In the genomic region with DNA sequence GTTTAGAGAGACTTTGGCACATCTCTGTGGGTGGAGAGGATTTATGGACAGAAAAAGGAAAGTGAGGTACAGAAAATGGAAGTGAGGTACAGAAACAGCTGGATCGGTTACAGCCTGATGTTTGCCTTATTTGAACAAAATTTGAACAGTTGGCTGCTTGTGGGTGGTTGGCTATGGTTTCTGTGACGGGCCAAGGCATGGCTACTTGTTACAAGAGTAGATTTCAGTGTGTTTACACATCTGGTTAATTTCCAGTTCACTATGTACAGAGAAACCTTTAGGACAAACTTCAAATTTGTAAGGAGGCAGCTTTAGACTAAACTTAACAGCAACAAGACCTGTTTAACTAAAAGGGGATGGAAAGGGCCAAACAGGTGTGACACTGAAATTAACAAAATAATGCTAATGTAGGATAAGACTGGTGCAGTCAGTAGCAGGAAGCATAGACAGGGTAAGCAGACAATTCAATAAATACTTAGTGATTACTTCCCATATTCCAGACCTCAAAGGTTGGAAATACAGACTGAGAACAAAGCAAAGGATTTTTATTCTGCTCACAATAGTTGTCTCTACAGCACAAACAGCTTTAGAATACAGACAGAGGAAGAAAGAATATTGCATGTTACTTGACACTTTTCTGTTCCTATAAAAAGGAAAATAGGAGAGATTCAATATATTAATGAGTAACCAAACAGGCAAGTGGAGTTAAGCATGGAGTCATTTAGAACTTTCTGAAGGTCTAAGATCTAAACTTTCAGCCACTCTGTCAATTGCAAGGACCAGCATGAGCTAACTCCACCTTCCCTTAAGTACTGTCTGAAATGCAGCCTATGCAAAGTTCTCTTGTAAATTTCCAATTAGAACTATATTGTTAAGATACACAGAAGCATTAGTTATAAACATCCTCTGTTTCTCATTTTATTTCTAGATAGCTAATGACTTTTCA, we compare ENCODE assay signal across 30 cellular contexts.
A peak's percentile ranks its signal among the peaks of the same experiment; 100 is the strongest.
DNase-seq lines count a peak whose midpoint lies in the region; ATAC-seq and TF ChIP-seq lines count a peak whose summit lies in the region.
"Had no signal": no experiment of that assay in that cellular context is flagged by ENCODE, and none has a peak within 500 bp of the region (broad histone marks: within the 10 kb centered on the region; RNA-seq: fewer than 3 reads in every experiment).

No MANE protein-coding gene starts in this region.

- peak; percentile 71 for ATAC-seq in body of pancreas
- ATAC-seq in HG02763 (IDR thresholded peaks at IDR 0.05; ENCODE audit: unreplicated experiment), result no peak
- ATAC-seq: CD8-positive, alpha-beta T cell; GM12878; HepG2; Right ventricle myocardium inferior; SK-N-SH treated with all-trans-retinoic acid at 6 μM for 48 hours had no signal

- TF ChIP-seq CTCF in body of pancreas (IDR thresholded peaks at IDR 0.05) (no peak), progenitor cell of endocrine pancreas (IDR thresholded peaks at IDR 0.05; ENCODE audit: unreplicated experiment) (no peak)

- H2AFZ ChIP-seq in neuronal stem cell (ENCODE audit: low read length), result no peak overlapping the region
- H2AFZ ChIP-seq: PC-9 had no signal

- no peaks in the 10 kb centered on the region for H3K27me3 ChIP-seq in HUES48 (ENCODE audit: control insufficient read depth, insufficient read depth, low read length)
- H3K27me3 ChIP-seq in body of pancreas, result no peaks in the 10 kb centered on the region
- no peaks in the 10 kb centered on the region for H3K27me3 ChIP-seq in iPS-20b (ENCODE audit: insufficient read depth, low read length)
- H3K27me3 ChIP-seq in stomach smooth muscle (ENCODE audit: control insufficient read depth in 1 of 2, insufficient read depth in 2 of 2, low read length in 2 of 2), result no peaks in the 10 kb centered on the region
- H3K27me3 ChIP-seq in neuronal stem cell (ENCODE audit: control insufficient read depth in 3 of 3, insufficient read depth in 3 of 3, low read depth in 1 of 3, low read length in 3 of 3), result no peaks in the 10 kb centered on the region
- H3K27me3 ChIP-seq: SJCRH30 had no signal

- H3K36me3 ChIP-seq in HUES48 (ENCODE audit: control insufficient read depth, insufficient read depth, low read length) (no peaks in the 10 kb centered on the region; the same call in 1 of the 2 replicates), body of pancreas (replicated peaks in 1 of 2; ENCODE audit: insufficient read depth in 1 of 2, low read depth in 2 of 2) (no peaks in the 10 kb centered on the region), iPS-20b (ENCODE audit: insufficient read depth, low read depth, low read length) (peaks cover 12% of the 10 kb centered on the region; the same call in 1 of the 2 replicates), stomach smooth muscle (ENCODE audit: control insufficient read depth in 2 of 2, insufficient read depth in 2 of 2, low read length in 2 of 2) (no peaks in the 10 kb centered on the region), neuronal stem cell (replicated peaks in 1 of 2; ENCODE audit: control insufficient read depth in 2 of 2, insufficient read depth in 2 of 2, low read length in 2 of 2) (no peaks in the 10 kb centered on the region)
- H3K36me3 ChIP-seq: SJCRH30 had no signal

- no peaks in the 10 kb centered on the region for H3K27me3 Mint-ChIP-seq in progenitor cell of endocrine pancreas

- no peak overlapping the region for H4K8ac ChIP-seq in neuronal stem cell (ENCODE audit: low read depth, low read length)

- H3K4ac ChIP-seq in neuronal stem cell (ENCODE audit: low read length), result no peak overlapping the region

- H2BK12ac ChIP-seq in neuronal stem cell (ENCODE audit: low read length), result no peak overlapping the region

- H3K27ac Mint-ChIP-seq in progenitor cell of endocrine pancreas, result no peak overlapping the region
- H3K27ac Mint-ChIP-seq: CD8-positive, alpha-beta T cell had no signal

- H3K9ac ChIP-seq in HUES48 (ENCODE audit: low read depth, low read length) (no peak overlapping the region), iPS-20b (ENCODE audit: low read depth, low read length) (peak overlapping the region; percentile 33; the same call in 1 of the 2 replicates), stomach smooth muscle (ENCODE audit: low read length in 2 of 2) (no peak overlapping the region), neuronal stem cell (ENCODE audit: low read depth, low read length, poor library complexity) (no peak overlapping the region)

- H2BK5ac ChIP-seq in neuronal stem cell (ENCODE audit: low read length), result no peak overlapping the region

- no peaks in the 10 kb centered on the region for H3K36me3 Mint-ChIP-seq in progenitor cell of endocrine pancreas (ENCODE audit: insufficient read depth)
- H3K36me3 Mint-ChIP-seq: CD8-positive, alpha-beta T cell had no signal

- DNase-seq in body of pancreas, result peak in 3 of 4 donors; percentile 17 to 58 (median 27)
- no peak for DNase-seq in cardiac septum (ENCODE audit: low spot score)
- no peak for DNase-seq in neuronal stem cell (ENCODE audit: low spot score)
- no peak for DNase-seq in progenitor cell of endocrine pancreas (ENCODE audit: low spot score, unreplicated experiment)
- DNase-seq: C1 segment of cervical spinal cord; Caco-2; CD8-positive, alpha-beta T cell; DMS 273 treated with DMSO at 0.1 percent for 48 hours; DMS79; EL; GDM1; H7; Karpas-422; NCI-H1105; NCI-H146; NCI-H1930; NCI-H2107; NCI-H526; NCI-H82; NK-92 treated with Interleukin-12 subunit alpha and Interleukin-12 subunit beta, amount 100 ng/mL, for 24 hours; PC-9; SJCRH30 had no signal

- no peak overlapping the region for H2AK5ac ChIP-seq in neuronal stem cell (ENCODE audit: low read depth, low read length)

- peaks cover 10% of the 10 kb centered on the region for H3K9me3 Mint-ChIP-seq in progenitor cell of endocrine pancreas (ENCODE audit: low read depth)

- no peak overlapping the region for H3K4me3 Mint-ChIP-seq in progenitor cell of endocrine pancreas (ENCODE audit: low read depth)
- H3K4me3 Mint-ChIP-seq: CD8-positive, alpha-beta T cell had no signal

- H4K91ac ChIP-seq in neuronal stem cell (ENCODE audit: low read depth, low read length, poor library complexity), result no peak overlapping the region

- peak overlapping the region; percentile 86 for H3K27ac ChIP-seq in HUES48 (ENCODE audit: low read depth, low read length)
- H3K27ac ChIP-seq in body of pancreas, result peak overlapping the region in 3 of 4 donors; percentile 22 to 46 (median 36)
- no peak overlapping the region for H3K27ac ChIP-seq in iPS-20b (ENCODE audit: low read length)
- peak overlapping the region; percentile 56 for H3K27ac ChIP-seq in stomach smooth muscle (ENCODE audit: low read length)
- H3K27ac ChIP-seq in neuronal stem cell (replicated peaks; ENCODE audit: low read length), result no peak overlapping the region
- H3K27ac ChIP-seq: PC-9, SJCRH30 had no signal

- H3K4me3 ChIP-seq in HUES48 (ENCODE audit: low read depth, low read length) (0 out of 2 replicates have a peak overlapping the region, but pooled peaks have one; percentile 6), body of pancreas (no peak overlapping the region), iPS-20b (ENCODE audit: low read length) (0 out of 2 replicates have a peak overlapping the region, but pooled peaks have one; percentile 21), stomach smooth muscle (ENCODE audit: low read length in 2 of 2) (no peak overlapping the region), neuronal stem cell (ENCODE audit: low read length in 2 of 2) (no peak overlapping the region)
- H3K4me3 ChIP-seq: GM12878, PC-9, SJCRH30 had no signal

- peaks cover 2% of the 10 kb centered on the region for H3K4me1 Mint-ChIP-seq in progenitor cell of endocrine pancreas (ENCODE audit: low read depth)

- H2BK15ac ChIP-seq in neuronal stem cell (ENCODE audit: low read length), result no peak overlapping the region

- H3K14ac ChIP-seq in neuronal stem cell (ENCODE audit: low read length), result no peak overlapping the region

- no peak overlapping the region for H2BK120ac ChIP-seq in neuronal stem cell (ENCODE audit: low read depth, low read length)

- peaks cover 25% of the 10 kb centered on the region for H3K4me1 ChIP-seq in HUES48 (ENCODE audit: control insufficient read depth, insufficient read depth, low read length)
- H3K4me1 ChIP-seq in body of pancreas, result peaks cover 12% of the 10 kb centered on the region
- peaks cover 19% of the 10 kb centered on the region; the same call in 1 of the 2 replicates for H3K4me1 ChIP-seq in iPS-20b (ENCODE audit: insufficient read depth, low read length)
- peaks cover 11% of the 10 kb centered on the region for H3K4me1 ChIP-seq in stomach smooth muscle (ENCODE audit: control insufficient read depth, insufficient read depth, low read length)
- no peaks in the 10 kb centered on the region for H3K4me1 ChIP-seq in neuronal stem cell (ENCODE audit: control insufficient read depth in 2 of 2, insufficient read depth in 1 of 2, low read depth in 1 of 2, low read length in 2 of 2)
- H3K4me1 ChIP-seq: Caco-2, SJCRH30 had no signal

- 24 to 28% methylated on average over 2 of the region's 2 CpGs for WGBS in body of pancreas, 2 donors
- no CpG with 5 or more reads among the region's 2 CpGs for WGBS in neuronal stem cell (ENCODE audit: extremely low coverage in 2 of 2, insufficient read length in 2 of 2, insufficient replicate concordance in 1 of 2), 2 donors

- H3K79me1 ChIP-seq in neuronal stem cell (ENCODE audit: low read depth, low read length), result no peaks in the 10 kb centered on the region

- intact Hi-C loops in body of pancreas (cut with DNase I) (no loop called here), cardiac septum (cut with DNase I) (no loop called here)

- H3K4me2 ChIP-seq in neuronal stem cell (ENCODE audit: insufficient read depth, low read length, poor library complexity, severe bottlenecking), result no peak overlapping the region
- H3K4me2 ChIP-seq: PC-9 had no signal

- H3K9me3 ChIP-seq in HUES48 (ENCODE audit: control insufficient read depth, insufficient read depth, low read length), result peaks cover 12% of the 10 kb centered on the region
- no peaks in the 10 kb centered on the region for H3K9me3 ChIP-seq in body of pancreas
- H3K9me3 ChIP-seq in iPS-20b (ENCODE audit: insufficient read depth, low read depth, low read length), result peaks cover 17% of the 10 kb centered on the region
- H3K9me3 ChIP-seq in stomach smooth muscle (ENCODE audit: control insufficient read depth in 2 of 2, low read length in 2 of 2), result no peaks in the 10 kb centered on the region
- H3K9me3 ChIP-seq in neuronal stem cell (replicated peaks in 1 of 2; ENCODE audit: control insufficient read depth in 2 of 2, insufficient read depth in 1 of 2, low read depth in 1 of 2, low read length in 2 of 2), result peaks cover 1 to 8% of the 10 kb centered on the region in 2 donors
- H3K9me3 ChIP-seq: Caco-2 had no signal

- TF ChIP-seq POLR2A in body of pancreas (IDR thresholded peaks at IDR 0.05), result no peak

- H3K23ac ChIP-seq in neuronal stem cell (ENCODE audit: low read depth, low read length, poor library complexity), result no peak overlapping the region

- no peak overlapping the region for H3K18ac ChIP-seq in neuronal stem cell (ENCODE audit: low read length)

Comparison
In these comparisons a context has a peak if more than half of its experiments do, and no peak if none do; other contexts are left out.
1. H3K27ac ChIP-seq: peak in HUES48 (single experiment), body of pancreas (3 of 4) and stomach smooth muscle (single experiment); none in iPS-20b (single experiment) and neuronal stem cell (single experiment).
2. H3K4me3 ChIP-seq: peak in HUES48 (single experiment) and iPS-20b (single experiment); none in body of pancreas (0 of 2), stomach smooth muscle (0 of 2) and neuronal stem cell (0 of 2).
3. DNase-seq: peak in body of pancreas (3 of 4); none in cardiac septum (single experiment), neuronal stem cell (single experiment) and progenitor cell of endocrine pancreas (single experiment).